19 cellular contexts compared by ENCODE assay signal in the genomic region with DNA sequence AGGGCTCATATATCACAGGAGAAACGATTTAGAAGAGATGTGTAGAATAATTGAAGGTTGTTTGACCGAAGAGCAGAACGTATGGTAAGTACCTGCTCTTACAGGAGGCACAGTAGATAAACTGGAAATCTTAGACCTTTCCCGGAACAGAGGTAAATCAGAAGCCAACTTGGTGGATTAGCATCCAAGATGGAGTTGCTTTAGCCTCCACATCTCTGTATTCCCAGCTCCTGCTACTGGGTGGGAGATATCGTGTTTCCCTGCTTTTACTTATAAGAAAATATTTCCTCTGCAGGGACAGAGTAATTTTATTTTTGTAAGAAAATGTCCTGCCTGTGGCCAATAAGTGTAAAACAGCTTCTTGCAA.
DNase-seq lines count a peak whose midpoint lies in the region; ATAC-seq, FAIRE-seq and TF ChIP-seq lines count a peak whose summit lies in the region.
"Had no signal": no experiment of that assay in that cellular context is flagged by ENCODE, and none has a peak within 500 bp of the region (broad histone marks: within the 10 kb centered on the region; RNA-seq: fewer than 3 reads in every experiment).

No MANE protein-coding gene starts in this region.

- no peak overlapping the region for H3K27ac ChIP-seq in mammary epithelial cell (ENCODE audit: insufficient read depth, low read depth, low read length)
- H3K27ac ChIP-seq in GM23338 (ENCODE audit: low read depth) = no peak overlapping the region
- H3K27ac ChIP-seq in astrocyte (ENCODE audit: low read depth, low read length) = no peak overlapping the region
- no peak overlapping the region for H3K27ac ChIP-seq in neural progenitor cell

- H3K9me3 Mint-ChIP-seq in MCF 10A (ENCODE audit: unreplicated experiment) (no peaks in the 10 kb centered on the region), GM23338 (no peaks in the 10 kb centered on the region), astrocyte (ENCODE audit: unreplicated experiment) (no peaks in the 10 kb centered on the region), neural progenitor cell (no peaks in the 10 kb centered on the region)
- H3K9me3 Mint-ChIP-seq: CD4-positive, alpha-beta memory T cell; HFFc6 had no signal

- H3K27ac Mint-ChIP-seq in MCF 10A (ENCODE audit: low read depth, unreplicated experiment) (peak overlapping the region; percentile 32), GM23338 (no peak overlapping the region), astrocyte (ENCODE audit: unreplicated experiment) (peak overlapping the region; percentile 86), neural progenitor cell (no peak overlapping the region)
- H3K27ac Mint-ChIP-seq: B cell; CD4-positive, alpha-beta memory T cell; HFFc6 had no signal

- in situ Hi-C loops in mammary epithelial cell (cut with MboI; ENCODE audit: low sequenced_read_pairs in 2 of 2) = no loop called here

- WGBS in mammary epithelial cell (ENCODE audit: low coverage, missing lambda C conversion rate) = 57% methylated on average over 5 of the region's 5 CpGs

- no peaks in the 10 kb centered on the region for H3K79me2 ChIP-seq in mammary epithelial cell (ENCODE audit: insufficient read depth, low read length)
- no peaks in the 10 kb centered on the region for H3K79me2 ChIP-seq in GM23338 (replicated peaks; ENCODE audit: insufficient read depth)
- H3K79me2 ChIP-seq in astrocyte (ENCODE audit: insufficient read depth, low read length) = no peaks in the 10 kb centered on the region
- no peaks in the 10 kb centered on the region for H3K79me2 ChIP-seq in neural progenitor cell (ENCODE audit: low read depth)

- TF ChIP-seq CTCF in MCF 10A (IDR thresholded peaks at IDR 0.05; ENCODE audit: unreplicated experiment) (no peak), mammary epithelial cell (conservative IDR thresholded peaks at IDR 0.05 in 1 of 2, IDR thresholded peaks at IDR 0.05 in 1 of 2; ENCODE audit: extremely low read depth in 1 of 2, insufficient read depth in 1 of 2, low read depth in 1 of 2, low read length in 2 of 2) (no peak), GM23338 (conservative IDR thresholded peaks at IDR 0.05; ENCODE audit: low read depth in 2 of 2) (no peak), astrocyte (IDR thresholded peaks at IDR 0.05; ENCODE audit: insufficient read depth, low read depth, low read length) (no peak), neural progenitor cell (IDR thresholded peaks at IDR 0.05) (no peak)

- H3K9ac ChIP-seq in mammary epithelial cell (ENCODE audit: insufficient read depth, low read length) = no peak overlapping the region
- H3K9ac ChIP-seq in astrocyte (ENCODE audit: low read length) = no peak overlapping the region
- no peak overlapping the region for H3K9ac ChIP-seq in neural progenitor cell

- H3K9me2 ChIP-seq in GM23338 (ENCODE audit: insufficient read depth) = no peaks in the 10 kb centered on the region

- BruUV-seq in MCF 10A (replicated peaks; lab: Mats Ljungman, UMichigan) = no TSS peak
- no TSS peak for BruUV-seq in mammary epithelial cell (replicated peaks; lab: Mats Ljungman, UMichigan)

- H3K4me1 ChIP-seq in mammary epithelial cell (ENCODE audit: insufficient read depth, low read length) (no peaks in the 10 kb centered on the region), GM23338 (ENCODE audit: insufficient read depth) (0 out of 2 replicates have a peak, but pooled peaks cover 3% of the 10 kb centered on the region), astrocyte (ENCODE audit: insufficient read depth, low read length) (no peaks in the 10 kb centered on the region), neural progenitor cell (peaks cover 7% of the 10 kb centered on the region)

- POLR2A ChIA-PET in MCF 10A (lab: Yijun Ruan, JAX) = no interaction called here

- H3F3A ChIP-seq in GM23338 (replicated peaks; ENCODE audit: low read depth) (no peaks in the 10 kb centered on the region), neural progenitor cell (ENCODE audit: low read depth) (no peaks in the 10 kb centered on the region)

- H3K9me3 ChIP-seq in mammary epithelial cell (replicated peaks; ENCODE audit: insufficient read depth, low read length) = no peaks in the 10 kb centered on the region
- H3K9me3 ChIP-seq in astrocyte (ENCODE audit: insufficient read depth, low read depth, low read length) = no peaks in the 10 kb centered on the region
- no peaks in the 10 kb centered on the region for H3K9me3 ChIP-seq in neural progenitor cell (ENCODE audit: low read depth)

- H3K36me3 ChIP-seq in mammary epithelial cell (ENCODE audit: insufficient read depth, low read length) (no peaks in the 10 kb centered on the region), GM23338 (ENCODE audit: insufficient read depth) (no peaks in the 10 kb centered on the region), astrocyte (ENCODE audit: insufficient read depth, low read length) (no peaks in the 10 kb centered on the region), neural progenitor cell (no peaks in the 10 kb centered on the region)

- H3K4me1 Mint-ChIP-seq in MCF 10A (ENCODE audit: insufficient read depth, unreplicated experiment) (peaks cover 20% of the 10 kb centered on the region), GM23338 (peaks cover 13% of the 10 kb centered on the region; the same call in 2 of the 3 replicates), astrocyte (ENCODE audit: low read depth, unreplicated experiment) (peaks cover 18% of the 10 kb centered on the region), neural progenitor cell (no peaks in the 10 kb centered on the region)
- H3K4me1 Mint-ChIP-seq: B cell; CD4-positive, alpha-beta memory T cell had no signal

- H3K27me3 ChIP-seq in mammary epithelial cell (ENCODE audit: insufficient read depth, low read length) = no peaks in the 10 kb centered on the region
- no peaks in the 10 kb centered on the region for H3K27me3 ChIP-seq in GM23338 (ENCODE audit: insufficient read depth)
- peaks cover 3% of the 10 kb centered on the region for H3K27me3 ChIP-seq in astrocyte (ENCODE audit: insufficient read depth, low read length)
- no peaks in the 10 kb centered on the region for H3K27me3 ChIP-seq in neural progenitor cell

- no peak for DNase-seq in MCF 10A (ENCODE audit: unreplicated experiment)
- no peak for DNase-seq in mammary epithelial cell
- no peak for DNase-seq in GM23338 (ENCODE audit: low spot score)
- no peak for DNase-seq in astrocyte (ENCODE audit: low read depth)
- DNase-seq in neural progenitor cell (ENCODE audit: low spot score) = no peak
- DNase-seq in EL = no peak
- DNase-seq in NCI-H2107 (lab: John Stamatoyannopoulos, UW) = no peak
- DNase-seq: C1 segment of cervical spinal cord; CD4-positive, alpha-beta memory T cell; DMS153; DMS79 treated with DMSO at 0.1 percent for 48 hours; GF-D8; GOT3; HCEC 1CT; HFFc6; KG1 had no signal

- ATAC-seq in GM23338 (no peak), GM21381 (IDR thresholded peaks at IDR 0.05; ENCODE audit: unreplicated experiment) (no peak)

- intact Hi-C loops in MCF 10A (cut with micrococcal nuclease) = no loop called here
- intact Hi-C loops in mammary epithelial cell (cut with micrococcal nuclease) = no loop called here

- H3K4me3 Mint-ChIP-seq in MCF 10A (ENCODE audit: unreplicated experiment) = no peak overlapping the region
- no peak overlapping the region for H3K4me3 Mint-ChIP-seq in GM23338
- no peak overlapping the region for H3K4me3 Mint-ChIP-seq in astrocyte (ENCODE audit: unreplicated experiment)
- H3K4me3 Mint-ChIP-seq in neural progenitor cell = peak overlapping the region; percentile 36
- H3K4me3 Mint-ChIP-seq: B cell; CD4-positive, alpha-beta memory T cell; HFFc6 had no signal

- CTCF ChIA-PET in MCF 10A (lab: Yijun Ruan, JAX) (interaction anchor here (0.6 kb wide), 1 partner anchor 18 kb away, joined by 3 read pairs; no protein-coding TSS in a partner anchor), mammary epithelial cell (lab: Charles Lee; ENCODE audit: low non-redundant PET) (no interaction called here)

- H3K4me3 ChIP-seq in mammary epithelial cell (replicated peaks in 1 of 3; ENCODE audit: insufficient read depth in 1 of 3, low read depth in 2 of 3, low read length in 3 of 3) = no peak overlapping the region
- no peak overlapping the region for H3K4me3 ChIP-seq in GM23338
- H3K4me3 ChIP-seq in astrocyte (ENCODE audit: insufficient read depth, low read depth, low read length) = no peak overlapping the region
- H3K4me3 ChIP-seq in neural progenitor cell = no peak overlapping the region

- no peaks in the 10 kb centered on the region for H4K20me1 ChIP-seq in mammary epithelial cell (ENCODE audit: insufficient read depth, low read length)
- no peaks in the 10 kb centered on the region for H4K20me1 ChIP-seq in GM23338 (replicated peaks; ENCODE audit: insufficient read depth)
- no peaks in the 10 kb centered on the region for H4K20me1 ChIP-seq in astrocyte (ENCODE audit: insufficient read depth, low read length)
- H4K20me1 ChIP-seq in neural progenitor cell (ENCODE audit: low read depth) = no peaks in the 10 kb centered on the region

- no peak overlapping the region for H3K4me2 ChIP-seq in mammary epithelial cell (ENCODE audit: insufficient read depth, low read depth, low read length)
- H3K4me2 ChIP-seq in GM23338 = no peak overlapping the region
- no peak overlapping the region for H3K4me2 ChIP-seq in astrocyte (ENCODE audit: low read length)
- no peak overlapping the region for H3K4me2 ChIP-seq in neural progenitor cell

- FAIRE-seq in astrocyte (lab: Jason Lieb, UNC) = no peak
- FAIRE-seq: D721Med had no signal

- dilution Hi-C loops in mammary epithelial cell (cut with HindIII; ENCODE audit: low sequenced_read_pairs) = no loop called here

- H3K27me3 Mint-ChIP-seq in MCF 10A (ENCODE audit: insufficient read depth, unreplicated experiment) (no peaks in the 10 kb centered on the region), GM23338 (ENCODE audit: insufficient read depth, low read depth, poor library complexity) (no peaks in the 10 kb centered on the region), astrocyte (ENCODE audit: low read depth, unreplicated experiment) (no peaks in the 10 kb centered on the region), neural progenitor cell (ENCODE audit: insufficient read depth, low read depth) (peaks cover 2% of the 10 kb centered on the region)

- H2AFZ ChIP-seq in mammary epithelial cell (ENCODE audit: low read depth, low read length) (no peak overlapping the region), GM23338 (peak overlapping the region; percentile 11), astrocyte (ENCODE audit: low read depth, low read length) (no peak overlapping the region), neural progenitor cell (replicated peaks) (peak overlapping the region; percentile 79)

- no peaks in the 10 kb centered on the region for H3K36me3 Mint-ChIP-seq in MCF 10A (ENCODE audit: insufficient read depth, unreplicated experiment)
- no peaks in the 10 kb centered on the region for H3K36me3 Mint-ChIP-seq in GM23338 (ENCODE audit: low read depth)
- H3K36me3 Mint-ChIP-seq in astrocyte (ENCODE audit: low read depth, unreplicated experiment) = no peaks in the 10 kb centered on the region
- no peaks in the 10 kb centered on the region for H3K36me3 Mint-ChIP-seq in neural progenitor cell
- H3K36me3 Mint-ChIP-seq: CD4-positive, alpha-beta memory T cell had no signal

TF ChIP-seq in GM23338, 12 proteins besides CTCF, POLR2A, EP300 and RAD21 (continues in another document):
- no peak for TF ChIP-seq POLR2AphosphoS5 (IDR thresholded peaks at IDR 0.05; ENCODE audit: low read depth)

Comparison
In these comparisons a context has a peak if more than half of its experiments do, and no peak if none do; other contexts are left out.
1. H3K27ac Mint-ChIP-seq: peak in MCF 10A (single experiment) and astrocyte (single experiment); none in GM23338 (single experiment) and neural progenitor cell (single experiment).
2. H2AFZ ChIP-seq: peak in GM23338 (single experiment) and neural progenitor cell (single experiment); none in mammary epithelial cell (single experiment) and astrocyte (single experiment).